In genomic region chr2:201546576-201546975, GRCh38 we compare ENCODE assay signal across 21 cellular contexts.
DNase-seq lines count a peak whose midpoint lies in the region; ATAC-seq and TF ChIP-seq lines count a peak whose summit lies in the region.
"Had no signal": no experiment of that assay in that cellular context is flagged by ENCODE, and none has a peak within 500 bp of the region (broad histone marks: within the 10 kb centered on the region; RNA-seq: fewer than 3 reads in every experiment).

No MANE protein-coding gene starts in this region.

- H3K79me1 ChIP-seq in mesenchymal stem cell (replicated peaks; ENCODE audit: low read length, poor library complexity, severe bottlenecking), result no peaks in the 10 kb centered on the region

- H4K91ac ChIP-seq in mesenchymal stem cell (ENCODE audit: low read length), result no peak overlapping the region

- POLR2A ChIA-PET in BJ (lab: Charles Lee), result no interaction called here

- peak; percentile 21 for DNase-seq in BJ (ENCODE audit: low read depth)
- peak; percentile 89 for DNase-seq in LHCN-M2 (ENCODE audit: low read depth)
- peak; percentile 69 to 82 for DNase-seq in cardiac fibroblast (ENCODE audit: low read depth in 2 of 2)
- DNase-seq in mesenchymal stem cell, result peak; percentile 24
- no peak for DNase-seq in NCI-H1930 (lab: John Stamatoyannopoulos, UW)
- no peak for DNase-seq in activated naive CD8-positive, alpha-beta T cell treated with anti-CD3 and anti-CD28 coated beads, Interleukin-2, amount 50 U/mL, for 24 hours
- DNase-seq in NCI-H748 (lab: John Stamatoyannopoulos, UW; ENCODE audit: unreplicated experiment), result no peak
- DNase-seq in psoas muscle, result no peak
- DNase-seq: activated CD4-positive, alpha-beta T cell treated with anti-CD3 and anti-CD28 coated beads for 4 hours; activated effector memory CD4-positive, alpha-beta T cell treated with anti-CD3 and anti-CD28 coated beads, Interleukin-2, amount 50 U/mL, for 16 hours; COR-L47; endodermal cell; KBM-7; left colon; NCI-H1092 treated with DMSO at 0.1 percent for 48 hours; NCI-H2171; NCI-H526 treated with DMSO at 0.1 percent for 48 hours; stimulated activated naive B cell treated with anti-CD40 and anti-IgM and Interleukin-4, amounts not matched to agents 10 μg/mL and 1 μg/mL and 100 μg/mL, for 72 hours had no signal

- H3K9me3 ChIP-seq in mesenchymal stem cell (ENCODE audit: control insufficient read depth, low read length), result no peaks in the 10 kb centered on the region
- no peaks in the 10 kb centered on the region for H3K9me3 ChIP-seq in psoas muscle
- H3K9me3 ChIP-seq: gastroesophageal sphincter, tibial nerve had no signal

- no peak overlapping the region for H3K4me2 ChIP-seq in mesenchymal stem cell (ENCODE audit: low read length, poor library complexity, severe bottlenecking)

- no peak overlapping the region for H2AFZ ChIP-seq in mesenchymal stem cell (ENCODE audit: low read depth, low read length)

- H3K18ac ChIP-seq in mesenchymal stem cell (ENCODE audit: low read depth in 1 of 2, low read length in 2 of 2), result no peak overlapping the region

- no peaks in the 10 kb centered on the region for H3K9me3 Mint-ChIP-seq in activated naive CD8-positive, alpha-beta T cell treated with anti-CD3 and anti-CD28 coated beads, Interleukin-2, amount 50 U/mL, for 24 hours
- H3K9me3 Mint-ChIP-seq: endodermal cell had no signal

- no peak overlapping the region for H3K9ac ChIP-seq in mesenchymal stem cell (ENCODE audit: low read length)

- no peak overlapping the region for H3K4me3 Mint-ChIP-seq in activated naive CD8-positive, alpha-beta T cell treated with anti-CD3 and anti-CD28 coated beads, Interleukin-2, amount 50 U/mL, for 24 hours
- H3K4me3 Mint-ChIP-seq: endodermal cell; stimulated activated naive B cell treated with anti-CD40 and anti-IgM and Interleukin-4, amounts not matched to agents 10 μg/mL and 1 μg/mL and 100 μg/mL, for 72 hours had no signal

- no peaks in the 10 kb centered on the region for H3K27me3 ChIP-seq in BJ (ENCODE audit: control insufficient read depth, insufficient read depth, low read length)
- peaks cover 0 to 11% of the 10 kb centered on the region in 2 experiments for H3K27me3 ChIP-seq in mesenchymal stem cell (ENCODE audit: control insufficient read depth in 1 of 2, insufficient read depth in 1 of 2, low read length in 2 of 2)
- no peaks in the 10 kb centered on the region for H3K27me3 ChIP-seq in psoas muscle (ENCODE audit: insufficient read depth in 3 of 3, low read length in 2 of 3)
- H3K27me3 ChIP-seq: gastroesophageal sphincter, tibial nerve had no signal

- 28% methylated on average over 3 of the region's 3 CpGs for WGBS in mesenchymal stem cell
- WGBS in psoas muscle, 3 donors, result 15 to 25% (median 21%) methylated on average over 3 of the region's 3 CpGs

- no peak overlapping the region for H2BK12ac ChIP-seq in mesenchymal stem cell (ENCODE audit: low read length in 2 of 2)

- H3K27ac ChIP-seq in mesenchymal stem cell (ENCODE audit: low read length, poor library complexity, severe bottlenecking), result no peak overlapping the region
- H3K27ac ChIP-seq in psoas muscle, result no peak overlapping the region
- H3K27ac ChIP-seq: gastroesophageal sphincter, tibial nerve had no signal

- no peak overlapping the region for H2AK5ac ChIP-seq in mesenchymal stem cell (ENCODE audit: low read length, severe bottlenecking)

- H3K36me3 ChIP-seq in BJ (ENCODE audit: control insufficient read depth, insufficient read depth, low read length) (no peaks in the 10 kb centered on the region), mesenchymal stem cell (ENCODE audit: control insufficient read depth in 1 of 2, insufficient read depth in 2 of 2, low read depth in 1 of 2, low read length in 2 of 2) (no peaks in the 10 kb centered on the region), psoas muscle (ENCODE audit: insufficient read depth in 1 of 2, low read depth in 1 of 2) (no peaks in the 10 kb centered on the region)
- H3K36me3 ChIP-seq: gastroesophageal sphincter, tibial nerve had no signal

- H2BK120ac ChIP-seq in mesenchymal stem cell (ENCODE audit: low read depth, low read length), result no peak overlapping the region

- CTCF ChIA-PET in BJ (lab: Yijun Ruan, JAX), result interaction anchor here (1.8 kb wide), 1 partner anchor 9 kb away, joined by 5 read pairs; no protein-coding TSS in a partner anchor

- H3K36me3 Mint-ChIP-seq in activated naive CD8-positive, alpha-beta T cell treated with anti-CD3 and anti-CD28 coated beads, Interleukin-2, amount 50 U/mL, for 24 hours (ENCODE audit: low read depth), result no peaks in the 10 kb centered on the region

- ATAC-seq in activated naive CD8-positive, alpha-beta T cell treated with anti-CD3 and anti-CD28 coated beads, Interleukin-2, amount 50 U/mL, for 24 hours, result no peak
- ATAC-seq in psoas muscle, result no peak
- ATAC-seq: gastroesophageal sphincter; HCT116; left colon; stimulated activated naive B cell treated with anti-CD40 and anti-IgM and Interleukin-4, amounts not matched to agents 10 μg/mL and 1 μg/mL and 100 μg/mL, for 72 hours had no signal

- TF ChIP-seq CTCF in BJ (IDR thresholded peaks at IDR 0.05; ENCODE audit: insufficient read depth, low read depth, low read length) (no peak), cardiac fibroblast (IDR thresholded peaks at IDR 0.05; ENCODE audit: low read depth, low read length) (no peak), psoas muscle (IDR thresholded peaks at IDR 0.05) (no peak)

- H3K14ac ChIP-seq in mesenchymal stem cell (ENCODE audit: low read length in 2 of 2), result no peak overlapping the region

- H3K23ac ChIP-seq in mesenchymal stem cell (ENCODE audit: low read length in 2 of 2), result no peak overlapping the region

- no peaks in the 10 kb centered on the region for H3K27me3 Mint-ChIP-seq in activated naive CD8-positive, alpha-beta T cell treated with anti-CD3 and anti-CD28 coated beads, Interleukin-2, amount 50 U/mL, for 24 hours
- H3K27me3 Mint-ChIP-seq: stimulated activated naive B cell treated with anti-CD40 and anti-IgM and Interleukin-4, amounts not matched to agents 10 μg/mL and 1 μg/mL and 100 μg/mL, for 72 hours had no signal

- H4K8ac ChIP-seq in mesenchymal stem cell (ENCODE audit: low read length), result no peak overlapping the region

- H3K4me1 Mint-ChIP-seq in activated naive CD8-positive, alpha-beta T cell treated with anti-CD3 and anti-CD28 coated beads, Interleukin-2, amount 50 U/mL, for 24 hours, result no peaks in the 10 kb centered on the region
- H3K4me1 Mint-ChIP-seq: endodermal cell; stimulated activated naive B cell treated with anti-CD40 and anti-IgM and Interleukin-4, amounts not matched to agents 10 μg/mL and 1 μg/mL and 100 μg/mL, for 72 hours had no signal

- H3K4me3 ChIP-seq in BJ (ENCODE audit: low read depth, low read length), result no peak overlapping the region
- H3K4me3 ChIP-seq in cardiac fibroblast (replicated peaks in 1 of 2; ENCODE audit: low read depth in 2 of 2, low read length in 2 of 2), result no peak overlapping the region
- H3K4me3 ChIP-seq in mesenchymal stem cell (ENCODE audit: insufficient read depth in 1 of 2, low read depth in 1 of 2, low read length in 2 of 2), result no peak overlapping the region
- no peak overlapping the region for H3K4me3 ChIP-seq in psoas muscle
- H3K4me3 ChIP-seq: gastroesophageal sphincter, tibial nerve had no signal

- no peak overlapping the region for H2BK15ac ChIP-seq in mesenchymal stem cell (ENCODE audit: low read depth, poor library complexity, severe bottlenecking)

- no peak overlapping the region for H3K27ac Mint-ChIP-seq in activated naive CD8-positive, alpha-beta T cell treated with anti-CD3 and anti-CD28 coated beads, Interleukin-2, amount 50 U/mL, for 24 hours
- H3K27ac Mint-ChIP-seq: endodermal cell; stimulated activated naive B cell treated with anti-CD40 and anti-IgM and Interleukin-4, amounts not matched to agents 10 μg/mL and 1 μg/mL and 100 μg/mL, for 72 hours had no signal

- H2BK5ac ChIP-seq in mesenchymal stem cell (ENCODE audit: low read depth, low read length, poor library complexity, severe bottlenecking), result no peak overlapping the region

- H3K4me1 ChIP-seq in mesenchymal stem cell (ENCODE audit: control insufficient read depth, insufficient read depth, low read depth, low read length), result no peaks in the 10 kb centered on the region
- H3K4me1 ChIP-seq in psoas muscle, result no peaks in the 10 kb centered on the region
- H3K4me1 ChIP-seq: gastroesophageal sphincter, tibial nerve had no signal

- intact Hi-C loops in psoas muscle (cut with DNase I), result no loop called here

- no peak overlapping the region for H3K4ac ChIP-seq in mesenchymal stem cell (ENCODE audit: low read depth in 1 of 2, low read length in 2 of 2)

Comparison
In these comparisons a context has a peak if more than half of its experiments do, and no peak if none do; other contexts are left out.
1. DNase-seq: peak in BJ (single experiment), LHCN-M2 (single experiment), cardiac fibroblast (2 of 2) and mesenchymal stem cell (single experiment); none in NCI-H1930 (0 of 2), activated naive CD8-positive, alpha-beta T cell treated with anti-CD3 and anti-CD28 coated beads, Interleukin-2, amount 50 U/mL, for 24 hours (single experiment), NCI-H748 (single experiment) and psoas muscle (0 of 2).